ENCODE assay signal across 8 cellular contexts in genomic region chr14:75132374-75133086, GRCh38. TPM values are rescaled to one million over a fixed set of nuclear protein-coding genes. Genes with fewer than 3 reads are reported as not detected.
DNase-seq lines count a peak whose midpoint lies in the region; ATAC-seq and TF ChIP-seq lines count a peak whose summit lies in the region.

No MANE protein-coding gene starts in this region.

- H3K27me3 Mint-ChIP-seq in Caco-2 (ENCODE audit: insufficient read depth, unreplicated experiment) (no peaks in the 10 kb centered on the region), neural crest cell (ENCODE audit: low read depth) (no peaks in the 10 kb centered on the region)

- no TSS peak for BruUV-seq in Caco-2 (replicated peaks; lab: Mats Ljungman, UMichigan)

- ATAC-seq in HG02610 (IDR thresholded peaks at IDR 0.05; ENCODE audit: unreplicated experiment) (peak; percentile 46), HG03095 (IDR thresholded peaks at IDR 0.05; ENCODE audit: unreplicated experiment) (no peak), GM19328 (IDR thresholded peaks at IDR 0.05; ENCODE audit: unreplicated experiment) (no peak)

- no peaks in the 10 kb centered on the region for H3K27me3 ChIP-seq in Caco-2 (replicated peaks; ENCODE audit: control insufficient read depth, insufficient read depth, low read length)

- CTCF ChIA-PET in Caco-2 (lab: Charles Lee) = interaction anchor here (0.6 to 1.0 kb wide), 5 partner anchors 87 to 388 kb away, joined by 3 to 7 read pairs (median 4); no protein-coding TSS in a partner anchor

- peaks cover 2% of the 10 kb centered on the region; the same call in 1 of the 2 replicates for H3K36me3 ChIP-seq in Caco-2 (ENCODE audit: control insufficient read depth, insufficient read depth, low read length)

- H3K9me3 Mint-ChIP-seq in Caco-2 (ENCODE audit: unreplicated experiment) (no peaks in the 10 kb centered on the region), neural crest cell (no peaks in the 10 kb centered on the region)

- DNase-seq in Caco-2 (peak; percentile 62 to 80), NCI-H69 (lab: John Stamatoyannopoulos, UW) (peak; percentile 83), fibroblast of pulmonary artery (ENCODE audit: low read depth) (peak; percentile 89), neural crest cell (ENCODE audit: low read depth, low spot score) (peak; percentile 70)
- peak; percentile 34 for DNase-seq in activated CD8-positive, alpha-beta memory T cell treated with anti-CD3 and anti-CD28 coated beads, Interleukin-2, amount 50 U/mL, for 4 hours

- H3K36me3 Mint-ChIP-seq in Caco-2 (ENCODE audit: insufficient read depth, unreplicated experiment) = peaks cover 42% of the 10 kb centered on the region
- peaks cover 26% of the 10 kb centered on the region for H3K36me3 Mint-ChIP-seq in neural crest cell (ENCODE audit: low read depth)

- H3K4me1 Mint-ChIP-seq in Caco-2 (ENCODE audit: low read depth, unreplicated experiment) = no peaks in the 10 kb centered on the region
- peaks cover 9% of the 10 kb centered on the region for H3K4me1 Mint-ChIP-seq in neural crest cell

- no peaks in the 10 kb centered on the region for H3K9me3 ChIP-seq in Caco-2

- POLR2A ChIA-PET in Caco-2 (lab: Charles Lee) = interaction anchor here (0.6 kb wide), 2 partner anchors 73 to 141 kb away, joined by 7 read pairs; no protein-coding TSS in a partner anchor

- no peak overlapping the region for H3K4me3 ChIP-seq in Caco-2 (ENCODE audit: low read depth, low read length)
- no peak overlapping the region for H3K4me3 ChIP-seq in fibroblast of pulmonary artery (replicated peaks; ENCODE audit: low read depth, low read length)

- intact Hi-C loops in Caco-2 (cut with micrococcal nuclease; ENCODE audit: unreplicated experiment) = loop anchor here (1.0 to 2.0 kb wide), 5 partner anchors 72 to 356 kb away; no protein-coding TSS in a partner anchor

- H3K4me1 ChIP-seq in Caco-2 = 0 out of 2 replicates have a peak, but pooled peaks cover 7% of the 10 kb centered on the region

- peak; percentile 62 to 75 for TF ChIP-seq CTCF in Caco-2 (IDR thresholded peaks at IDR 0.05; ENCODE audit: insufficient read depth in 1 of 2, low read depth in 1 of 2, low read length in 1 of 2, severe bottlenecking in 1 of 2, unreplicated experiment in 1 of 2)
- TF ChIP-seq CTCF in fibroblast of pulmonary artery (IDR thresholded peaks at IDR 0.05; ENCODE audit: low read length, missing control alignments) = peak; percentile 70
- TF ChIP-seq CTCF in neural crest cell (conservative IDR thresholded peaks at IDR 0.05) = peak; percentile 85

- H3K27ac Mint-ChIP-seq in Caco-2 (ENCODE audit: unreplicated experiment) = peak overlapping the region; percentile 51
- no peak overlapping the region for H3K27ac Mint-ChIP-seq in neural crest cell (ENCODE audit: unreplicated experiment)

- no peak overlapping the region for H3K4me3 Mint-ChIP-seq in Caco-2 (ENCODE audit: unreplicated experiment)
- no peak overlapping the region for H3K4me3 Mint-ChIP-seq in neural crest cell

RNA-seq across cellular contexts. Expression of gene NEK9, which starts 5.7 kb away (rescaled TPM):
- 64.0 and 69.2 TPM in 2 replicates for total RNA-seq in Caco-2 (2022)
- 109 and 113 TPM in 2 replicates for total RNA-seq in neural crest cell

RNA-seq across cellular contexts. Expression of gene TMED10, which starts 43.9 kb away (rescaled TPM):
- total RNA-seq in Caco-2 (2022) (236 and 255 TPM in 2 replicates), neural crest cell (178 and 186 TPM in 2 replicates)

Comparison
In these comparisons a context has a peak if more than half of its experiments do, and no peak if none do; other contexts are left out.
1. DNase-seq: peak in every context shown above with its lines; median percentile 89 in fibroblast of pulmonary artery; 83 in NCI-H69; 71 in Caco-2; 70 in neural crest cell; 34 in activated CD8-positive, alpha-beta memory T cell treated with anti-CD3 and anti-CD28 coated beads, Interleukin-2, amount 50 U/mL, for 4 hours.